Comparison of ENCODE assay signal across 2 cellular contexts in genomic region chr7:140041626-140042385, GRCh38.
TF ChIP-seq lines count a peak whose summit lies in the region.

No MANE protein-coding gene starts in this region.

TF ChIP-seq in WTC11, 78 proteins besides CTCF, POLR2A, EP300 and RAD21:
- TF ChIP-seq ZBTB21 (CRISPR knock-in tag; IDR thresholded peaks at IDR 0.05; ENCODE audit: borderline replicate concordance) (no peak), CBFB (CRISPR knock-in tag; IDR thresholded peaks at IDR 0.05; ENCODE audit: low read depth) (no peak), GTF2I (CRISPR knock-in tag; conservative IDR thresholded peaks at IDR 0.05) (no peak), SMAD4 (CRISPR knock-in tag; IDR thresholded peaks at IDR 0.05) (no peak), AR (CRISPR knock-in tag; IDR thresholded peaks at IDR 0.05) (no peak), ZNF671 (CRISPR knock-in tag; IDR thresholded peaks at IDR 0.05) (no peak), STAT6 (CRISPR knock-in tag; conservative IDR thresholded peaks at IDR 0.05; ENCODE audit: low read depth) (no peak), ZNF416 (CRISPR knock-in tag; IDR thresholded peaks at IDR 0.05) (no peak), SP1 (CRISPR knock-in tag; conservative IDR thresholded peaks at IDR 0.05) (no peak)

TF ChIP-seq in endothelial cell of umbilical vein, 7 proteins besides CTCF, POLR2A, EP300 and RAD21:
- TF ChIP-seq JUN (IDR thresholded peaks at IDR 0.05; ENCODE audit: borderline replicate concordance, insufficient read depth, insufficient read length, low read depth) = no peak
- no peak for TF ChIP-seq MYC (IDR thresholded peaks at IDR 0.05; ENCODE audit: low read depth, low read length)
- TF ChIP-seq POLR2AphosphoS5 (IDR thresholded peaks at IDR 0.05; ENCODE audit: insufficient read depth, low read depth, low read length) = no peak
- TF ChIP-seq MAX (IDR thresholded peaks at IDR 0.05; ENCODE audit: insufficient read depth, insufficient read length) = no peak
- peak; percentile 45 for TF ChIP-seq FOS (IDR thresholded peaks at IDR 0.05; ENCODE audit: borderline replicate concordance, insufficient read depth, low read length)
- peak; percentile 67 for TF ChIP-seq GATA2 (IDR thresholded peaks at IDR 0.05; ENCODE audit: insufficient read depth, insufficient read length, low read depth, low read length)
- TF ChIP-seq EZH2 (IDR thresholded peaks at IDR 0.05; ENCODE audit: borderline replicate concordance, low read depth, low read length, severe bottlenecking) = no peak
